ENCODE assay signal across 8 cellular contexts in genomic region chr1:21574464-21575151, GRCh38.
DNase-seq lines count a peak whose midpoint lies in the region; TF ChIP-seq lines count a peak whose summit lies in the region.

No MANE protein-coding gene starts in this region.

- H3K56ac ChIP-seq in mesendoderm (ENCODE audit: low read length) = peak overlapping the region; percentile 76

- H3K4me3 Mint-ChIP-seq in activated T-helper 2 cell treated with anti-CD3 and anti-CD28 coated beads, Interferon-gamma antibody, Interleukin-2, Interleukin-4, amounts not matched to agents 10 μg/mL and 5 μg/mL and 100 μg/mL, durations not matched to agents 14 hours and 24 hours and 36 hours (ENCODE audit: low read depth) = no peak overlapping the region

- no peak overlapping the region for H4K8ac ChIP-seq in mesendoderm (ENCODE audit: low read depth, low read length)

- DNase-seq in AG04450 (ENCODE audit: low read depth, low spot score) = no peak
- peak; percentile 69 for DNase-seq in NCI-H2107 treated with DMSO at 0.1 percent for 48 hours (lab: John Stamatoyannopoulos, UW; ENCODE audit: unreplicated experiment)
- DNase-seq in mesendoderm = peak; percentile 77
- DNase-seq in WERI-Rb-1 = no peak
- no peak for DNase-seq in activated T-helper 2 cell treated with anti-CD3 and anti-CD28 coated beads, Interferon-gamma antibody, Interleukin-2, Interleukin-4, amounts not matched to agents 10 μg/mL and 5 μg/mL and 100 μg/mL, durations not matched to agents 14 hours and 24 hours and 36 hours (ENCODE audit: low spot score)
- DNase-seq in activated CD4-positive, alpha-beta T cell treated with anti-CD3 and anti-CD28 coated beads, Interleukin-2, amount 50 U/mL, for 4 hours = no peak
- no peak for DNase-seq in KG1 (lab: John Stamatoyannopoulos, UW)

- H3K23ac ChIP-seq in mesendoderm (ENCODE audit: low read length) = no peak overlapping the region

- H3K27me3 ChIP-seq in AG04450 (ENCODE audit: control insufficient read depth, insufficient read depth, low read length) (no peaks in the 10 kb centered on the region), duodenal mucosa (ENCODE audit: control insufficient read depth in 1 of 2, insufficient read depth in 2 of 2, low read length in 2 of 2) (peaks cover 5% of the 10 kb centered on the region in 2 donors), mesendoderm (ENCODE audit: insufficient read depth, low read length, poor library complexity) (no peaks in the 10 kb centered on the region), WERI-Rb-1 (ENCODE audit: insufficient read depth, low read depth, severe bottlenecking) (no peaks in the 10 kb centered on the region)

- H3K9me3 ChIP-seq in AG04450 (ENCODE audit: control insufficient read depth, insufficient read depth, low read length) (no peaks in the 10 kb centered on the region; the same call in 1 of the 2 replicates), duodenal mucosa (ENCODE audit: control insufficient read depth in 1 of 2, low read length in 2 of 2) (no peaks in the 10 kb centered on the region), WERI-Rb-1 (ENCODE audit: severe bottlenecking) (no peaks in the 10 kb centered on the region)

- H2BK120ac ChIP-seq in mesendoderm (ENCODE audit: low read depth, low read length) = no peak overlapping the region

- intact Hi-C loops in activated T-helper 2 cell treated with anti-CD3 and anti-CD28 coated beads, Interferon-gamma antibody, Interleukin-2, Interleukin-4, amounts not matched to agents 10 μg/mL and 5 μg/mL and 100 μg/mL, durations not matched to agents 14 hours and 24 hours and 36 hours (cut with micrococcal nuclease) = no loop called here

- CTCF ChIA-PET in AG04450 (lab: Charles Lee) = interaction anchor here (0.9 to 4.5 kb wide), 2 partner anchors 33 to 205 kb away, joined by 3 to 35 read pairs; no protein-coding TSS in a partner anchor

- H3K4me1 ChIP-seq in duodenal mucosa (ENCODE audit: control insufficient read depth in 1 of 2, insufficient read depth in 2 of 2, low read length in 2 of 2) (peaks cover 0 to 5% of the 10 kb centered on the region in 2 donors), mesendoderm (ENCODE audit: control insufficient read depth, low read depth, low read length) (peaks cover 2% of the 10 kb centered on the region)

- H3K9ac ChIP-seq in duodenal mucosa (ENCODE audit: low read depth in 1 of 2, low read length in 2 of 2) (no peak overlapping the region), mesendoderm (ENCODE audit: low read length) (peak overlapping the region; percentile 7)

- no peak overlapping the region for H2BK15ac ChIP-seq in mesendoderm (replicated peaks; ENCODE audit: low read depth)

- H3K27ac ChIP-seq in AG04450 (ENCODE audit: low read depth, low read length) (no peak overlapping the region), duodenal mucosa (ENCODE audit: low read depth, low read length) (peak overlapping the region; percentile 36), mesendoderm (ENCODE audit: low read depth, low read length) (peak overlapping the region; percentile 41), WERI-Rb-1 (no peak overlapping the region)

- no peaks in the 10 kb centered on the region for H3K79me2 ChIP-seq in mesendoderm (ENCODE audit: control insufficient read depth, insufficient read depth, low read length)

- no peak overlapping the region for H2AK5ac ChIP-seq in mesendoderm (ENCODE audit: low read length)

- peak overlapping the region; percentile 6 for H3K18ac ChIP-seq in mesendoderm (ENCODE audit: low read length)

- TF ChIP-seq CTCF in AG04450 (IDR thresholded peaks at IDR 0.05; ENCODE audit: low read depth, low read length) (0 out of 2 replicates have a peak, but pooled peaks have one; percentile 14), WERI-Rb-1 (IDR thresholded peaks at IDR 0.05; ENCODE audit: low read depth, low read length) (no peak)

- no peaks in the 10 kb centered on the region for H3K4me1 Mint-ChIP-seq in activated T-helper 2 cell treated with anti-CD3 and anti-CD28 coated beads, Interferon-gamma antibody, Interleukin-2, Interleukin-4, amounts not matched to agents 10 μg/mL and 5 μg/mL and 100 μg/mL, durations not matched to agents 14 hours and 24 hours and 36 hours (ENCODE audit: low read depth)

- no peak overlapping the region for H3K4me2 ChIP-seq in mesendoderm (ENCODE audit: low read length)

- H3K4ac ChIP-seq in mesendoderm (ENCODE audit: low read depth, low read length) = no peak overlapping the region

- no peaks in the 10 kb centered on the region for H3K36me3 Mint-ChIP-seq in activated T-helper 2 cell treated with anti-CD3 and anti-CD28 coated beads, Interferon-gamma antibody, Interleukin-2, Interleukin-4, amounts not matched to agents 10 μg/mL and 5 μg/mL and 100 μg/mL, durations not matched to agents 14 hours and 24 hours and 36 hours (ENCODE audit: low read depth)

- no peak overlapping the region for H2BK5ac ChIP-seq in mesendoderm (ENCODE audit: low read length)

- POLR2A ChIA-PET in AG04450 (lab: Yijun Ruan, JAX) = no interaction called here

- no peak overlapping the region for H4K5ac ChIP-seq in mesendoderm (ENCODE audit: low read length)

- no CpG with 5 or more reads among the region's 31 CpGs for WGBS in mesendoderm (ENCODE audit: extremely low coverage, insufficient coverage, low lambda C conversion rate)

- H3K36me3 ChIP-seq in duodenal mucosa (ENCODE audit: control insufficient read depth in 1 of 2, insufficient read depth in 2 of 2, low read length in 2 of 2) = no peaks in the 10 kb centered on the region
- no peaks in the 10 kb centered on the region for H3K36me3 ChIP-seq in mesendoderm (ENCODE audit: control insufficient read depth, insufficient read depth, low read length)
- H3K36me3 ChIP-seq in WERI-Rb-1 = no peaks in the 10 kb centered on the region

- H3K27ac Mint-ChIP-seq in activated T-helper 2 cell treated with anti-CD3 and anti-CD28 coated beads, Interferon-gamma antibody, Interleukin-2, Interleukin-4, amounts not matched to agents 10 μg/mL and 5 μg/mL and 100 μg/mL, durations not matched to agents 14 hours and 24 hours and 36 hours = no peak overlapping the region

- no peaks in the 10 kb centered on the region for H3K9me3 Mint-ChIP-seq in activated T-helper 2 cell treated with anti-CD3 and anti-CD28 coated beads, Interferon-gamma antibody, Interleukin-2, Interleukin-4, amounts not matched to agents 10 μg/mL and 5 μg/mL and 100 μg/mL, durations not matched to agents 14 hours and 24 hours and 36 hours

- H3K79me1 ChIP-seq in mesendoderm (ENCODE audit: low read length) = no peaks in the 10 kb centered on the region

- H3K27me3 Mint-ChIP-seq in activated T-helper 2 cell treated with anti-CD3 and anti-CD28 coated beads, Interferon-gamma antibody, Interleukin-2, Interleukin-4, amounts not matched to agents 10 μg/mL and 5 μg/mL and 100 μg/mL, durations not matched to agents 14 hours and 24 hours and 36 hours (ENCODE audit: low read depth) = no peaks in the 10 kb centered on the region

- no peak overlapping the region for H3K4me3 ChIP-seq in AG04450 (ENCODE audit: low read depth, low read length)
- H3K4me3 ChIP-seq in duodenal mucosa (ENCODE audit: low read depth in 1 of 2, low read length in 2 of 2) = no peak overlapping the region
- no peak overlapping the region for H3K4me3 ChIP-seq in mesendoderm (ENCODE audit: low read length)
- no peak overlapping the region for H3K4me3 ChIP-seq in WERI-Rb-1 (ENCODE audit: low read depth, low read length)

Comparison
In these comparisons a context has a peak if more than half of its experiments do, and no peak if none do; other contexts are left out.
1. DNase-seq: peak in NCI-H2107 treated with DMSO at 0.1 percent for 48 hours (single experiment) and mesendoderm (single experiment); none in AG04450 (single experiment), WERI-Rb-1 (single experiment), activated T-helper 2 cell treated with anti-CD3 and anti-CD28 coated beads, Interferon-gamma antibody, Interleukin-2, Interleukin-4, amounts not matched to agents 10 μg/mL and 5 μg/mL and 100 μg/mL, durations not matched to agents 14 hours and 24 hours and 36 hours (single experiment), activated CD4-positive, alpha-beta T cell treated with anti-CD3 and anti-CD28 coated beads, Interleukin-2, amount 50 U/mL, for 4 hours (0 of 2) and KG1 (single experiment).
2. H3K27ac ChIP-seq: peak in duodenal mucosa (single experiment) and mesendoderm (single experiment); none in AG04450 (single experiment) and WERI-Rb-1 (single experiment).